In the genomic region with DNA sequence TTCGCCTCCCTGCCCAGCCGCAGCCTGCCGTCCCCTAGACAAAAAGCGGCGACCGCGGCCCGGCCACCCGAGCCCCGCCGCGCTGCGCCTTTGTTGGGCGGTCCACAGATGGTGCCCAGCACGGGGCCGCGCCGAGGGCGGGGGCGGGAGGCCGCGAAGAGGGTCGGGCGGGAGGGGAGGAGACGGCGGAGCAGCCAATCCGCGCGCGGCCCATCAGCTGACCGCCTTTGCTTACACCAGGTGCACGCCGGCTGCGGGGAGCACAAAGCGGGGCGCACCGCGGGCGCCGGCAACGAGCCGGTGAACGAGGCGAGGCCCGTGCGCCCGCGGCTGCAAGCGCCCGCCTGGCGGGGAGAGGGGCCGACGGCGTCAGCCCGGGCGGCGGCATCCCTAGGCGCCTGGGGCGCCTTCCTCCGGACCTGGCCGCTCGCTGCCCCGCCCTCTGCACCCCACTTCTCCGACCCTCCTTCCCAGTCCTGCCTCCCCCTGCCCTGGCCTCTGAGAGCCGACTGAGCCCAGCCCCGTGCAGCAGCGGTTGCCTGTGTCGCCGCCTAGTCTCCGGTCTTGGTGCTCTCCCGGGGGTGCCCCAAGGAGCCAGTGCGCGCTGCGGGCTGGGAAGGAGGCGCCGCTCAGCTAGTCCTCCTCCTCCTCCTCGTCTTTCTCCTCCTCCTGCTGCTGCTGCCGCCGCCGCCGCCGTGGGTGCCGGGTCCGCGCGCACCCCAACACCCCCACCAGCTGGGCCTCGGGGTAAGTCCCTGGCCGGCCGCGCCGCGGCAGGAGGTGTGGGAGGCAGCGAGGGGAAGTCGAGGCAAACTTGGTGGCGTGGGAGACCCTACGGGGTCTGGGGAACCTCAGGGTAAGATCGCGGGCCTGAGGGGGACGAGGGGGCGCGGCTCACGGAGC, we compare ENCODE assay signal across 8 cellular contexts. TPM values are rescaled to one million over a fixed set of nuclear protein-coding genes. Genes with fewer than 3 reads are reported as not detected.
DNase-seq lines count a peak whose midpoint lies in the region; ATAC-seq and TF ChIP-seq lines count a peak whose summit lies in the region.

A gene (plus strand): TSS at position 259 of the 903 bp plus-strand sequence. CDS start 45,211 bp downstream, outside the sequence.

- TF ChIP-seq CTCF in heart right ventricle (IDR thresholded peaks at IDR 0.05) (no peak), osteoblast (IDR thresholded peaks at IDR 0.05; ENCODE audit: extremely low read depth, low read depth, low read length) (no peak), type B pancreatic cell (conservative IDR thresholded peaks at IDR 0.05) (no peak)

- H3K27ac ChIP-seq in heart right ventricle = no peak within 1 kb of the TSS
- no peak within 1 kb of the TSS for H3K27ac ChIP-seq in osteoblast (ENCODE audit: low read depth, low read length)

- POLR2A ChIA-PET in activated CD4-positive, alpha-beta T cell treated with anti-CD3 and anti-CD28 coated beads for 36 hours (lab: Charles Lee) = no interaction called here

- intact Hi-C loops in activated CD4-positive, alpha-beta T cell treated with anti-CD3 and anti-CD28 coated beads for 36 hours (cut with DNase I, micrococcal nuclease) = no loop called here
- intact Hi-C loops in heart right ventricle (cut with DNase I) = no loop called here

- no peaks in the 10 kb centered on the region for H3K79me2 ChIP-seq in osteoblast (ENCODE audit: insufficient read depth, low read length)

- H2AFZ ChIP-seq in osteoblast (ENCODE audit: low read length) = no peak within 1 kb of the TSS

- H3K4me1 ChIP-seq in heart right ventricle = peaks cover 0 to 33% (median 17%) of the 10 kb centered on the region in 9 donors
- no peaks in the 10 kb centered on the region for H3K4me1 ChIP-seq in osteoblast (ENCODE audit: insufficient read depth, low read length)

- H3K36me3 Mint-ChIP-seq in activated CD4-positive, alpha-beta T cell treated with anti-CD3 and anti-CD28 coated beads for 36 hours (ENCODE audit: low read depth) = no peaks in the 10 kb centered on the region
- H3K36me3 Mint-ChIP-seq in type B pancreatic cell = no peaks in the 10 kb centered on the region

- H3K4me3 Mint-ChIP-seq in activated CD4-positive, alpha-beta T cell treated with anti-CD3 and anti-CD28 coated beads for 36 hours = peak within 1 kb of the TSS; percentile 69
- H3K4me3 Mint-ChIP-seq in type B pancreatic cell = peak within 1 kb of the TSS; percentile 93

- peaks cover 45% of the 10 kb centered on the region for H3K27me3 Mint-ChIP-seq in activated CD4-positive, alpha-beta T cell treated with anti-CD3 and anti-CD28 coated beads for 36 hours
- H3K27me3 Mint-ChIP-seq in type B pancreatic cell = peaks cover 22% of the 10 kb centered on the region

- H3K9me3 ChIP-seq in heart right ventricle = no peaks in the 10 kb centered on the region
- no peaks in the 10 kb centered on the region for H3K9me3 ChIP-seq in osteoblast (ENCODE audit: low read depth, low read length)

- no peak within 1 kb of the TSS for H3K4me2 ChIP-seq in osteoblast (ENCODE audit: insufficient read depth, low read length)

- peaks cover 0 to 75% (median 54%) of the 10 kb centered on the region in 7 donors for H3K27me3 ChIP-seq in heart right ventricle
- peaks cover 11% of the 10 kb centered on the region for H3K27me3 ChIP-seq in osteoblast (ENCODE audit: insufficient read depth, low read length)

- H3K9me3 Mint-ChIP-seq in activated CD4-positive, alpha-beta T cell treated with anti-CD3 and anti-CD28 coated beads for 36 hours (ENCODE audit: low read depth) = peaks cover 3% of the 10 kb centered on the region
- H3K9me3 Mint-ChIP-seq in type B pancreatic cell = no peaks in the 10 kb centered on the region

- peak within 1 kb of the TSS; percentile 12 to 66 (median 53) for H3K4me3 ChIP-seq in heart right ventricle
- H3K4me3 ChIP-seq in osteoblast (ENCODE audit: insufficient read depth, low read length) = no peak within 1 kb of the TSS

- peaks cover 9% of the 10 kb centered on the region for H3K4me1 Mint-ChIP-seq in activated CD4-positive, alpha-beta T cell treated with anti-CD3 and anti-CD28 coated beads for 36 hours
- H3K4me1 Mint-ChIP-seq in type B pancreatic cell (ENCODE audit: unreplicated experiment) = peaks cover 29% of the 10 kb centered on the region

- H3K36me3 ChIP-seq in heart right ventricle = no peaks in the 10 kb centered on the region
- H3K36me3 ChIP-seq in osteoblast (ENCODE audit: insufficient read depth, low read length) = no peaks in the 10 kb centered on the region

- peak within 1 kb of the TSS; percentile 63 for H3K27ac Mint-ChIP-seq in activated CD4-positive, alpha-beta T cell treated with anti-CD3 and anti-CD28 coated beads for 36 hours
- peak within 1 kb of the TSS; percentile 89 for H3K27ac Mint-ChIP-seq in type B pancreatic cell

- CTCF ChIA-PET in activated CD4-positive, alpha-beta T cell treated with anti-CD3 and anti-CD28 coated beads for 36 hours (lab: Charles Lee) = no interaction called here

- ATAC-seq in activated CD4-positive, alpha-beta T cell treated with anti-CD3 and anti-CD28 coated beads for 36 hours = peak; percentile 77
- peak; percentile 47 to 81 (median 70) for ATAC-seq in heart right ventricle
- no peak for ATAC-seq in HG02588 (IDR thresholded peaks at IDR 0.05; ENCODE audit: unreplicated experiment)

- no peaks in the 10 kb centered on the region for H4K20me1 ChIP-seq in osteoblast (ENCODE audit: insufficient read depth, low read length)

- 1% methylated on average over 81 to 100 of the region's 102 CpGs for WGBS in heart right ventricle, 2 donors

- DNase-seq in activated CD4-positive, alpha-beta T cell treated with anti-CD3 and anti-CD28 coated beads for 36 hours = peak; percentile 70
- DNase-seq in activated CD4-positive, alpha-beta T cell treated with anti-CD3 and anti-CD28 coated beads, Interleukin-2, amount 50 U/mL, for 4 hours = no peak
- DNase-seq in NCI-H2171 (lab: John Stamatoyannopoulos, UW) (peak; percentile 80), activated gamma-delta T cell treated with Interleukin-2 at 50 U/mL for 16 hours (peak; percentile 62), heart right ventricle (peak; percentile 14 to 34), osteoblast (ENCODE audit: insufficient read length, low spot score, missing footprints) (peak; percentile 35), type B pancreatic cell (ENCODE audit: extremely low spot score, unreplicated experiment) (peak; percentile 89)

RNA-seq across cellular contexts. Expression of the gene that starts here (rescaled TPM):
- under 1 TPM; 0.09 to 0.16 TPM for total RNA-seq in activated CD4-positive, alpha-beta T cell treated with anti-CD3 and anti-CD28 coated beads for 36 hours
- total RNA-seq in heart right ventricle (under 1 TPM in 6 of 10 donors, not detected in 4; 0.07 to 0.26 (median 0.11) TPM), osteoblast (3.5 and 4.0 TPM in 2 replicates), type B pancreatic cell (ENCODE audit: low replicate concordance) (30.7 and 85.2 TPM in 2 replicates)
- under 1 TPM in 1 of 2 donors, not detected in 1; 0.07 TPM for polyA plus RNA-seq in heart right ventricle

Comparison
In these comparisons a context has a peak if more than half of its experiments do, and no peak if none do; other contexts are left out.
1. Peak in DNase-seq and ATAC-seq in activated CD4-positive, alpha-beta T cell treated with anti-CD3 and anti-CD28 coated beads for 36 hours; RNA of the gene not detected or under 1 TPM.
2. Peak in DNase-seq, ATAC-seq and H3K4me3 ChIP-seq in heart right ventricle; RNA of the gene not detected or under 1 TPM.
3. DNase-seq: peak in NCI-H2171 (single experiment), activated gamma-delta T cell treated with Interleukin-2 at 50 U/mL for 16 hours (single experiment), osteoblast (single experiment) and type B pancreatic cell (single experiment); none in activated CD4-positive, alpha-beta T cell treated with anti-CD3 and anti-CD28 coated beads, Interleukin-2, amount 50 U/mL, for 4 hours (0 of 2).